ENCODE assay signal across 1 cellular context in genomic region chr2:105403785-105404698, GRCh38.
A peak's percentile ranks its signal among the peaks of the same experiment; 100 is the strongest.
TF ChIP-seq lines count a peak whose summit lies in the region.

No MANE protein-coding gene starts in this region.

TF ChIP-seq in HepG2, 621 proteins besides CTCF, POLR2A, EP300 and RAD21 (continued from another document):
- no peak for TF ChIP-seq PITX1 (CRISPR knock-in tag; IDR thresholded peaks at IDR 0.05)
- no peak for TF ChIP-seq ZNF816 (CRISPR knock-in tag; IDR thresholded peaks at IDR 0.05; ENCODE audit: borderline replicate concordance)
- no peak for TF ChIP-seq DR1 (CRISPR knock-in tag; IDR thresholded peaks at IDR 0.05)
- no peak for TF ChIP-seq KAT7 (CRISPR knock-in tag; IDR thresholded peaks at IDR 0.05; ENCODE audit: borderline replicate concordance)
- no peak for TF ChIP-seq ZGPAT (CRISPR knock-in tag; IDR thresholded peaks at IDR 0.05)
- TF ChIP-seq SIX4 (CRISPR knock-in tag; IDR thresholded peaks at IDR 0.05): no peak
- TF ChIP-seq, protein P1, sequence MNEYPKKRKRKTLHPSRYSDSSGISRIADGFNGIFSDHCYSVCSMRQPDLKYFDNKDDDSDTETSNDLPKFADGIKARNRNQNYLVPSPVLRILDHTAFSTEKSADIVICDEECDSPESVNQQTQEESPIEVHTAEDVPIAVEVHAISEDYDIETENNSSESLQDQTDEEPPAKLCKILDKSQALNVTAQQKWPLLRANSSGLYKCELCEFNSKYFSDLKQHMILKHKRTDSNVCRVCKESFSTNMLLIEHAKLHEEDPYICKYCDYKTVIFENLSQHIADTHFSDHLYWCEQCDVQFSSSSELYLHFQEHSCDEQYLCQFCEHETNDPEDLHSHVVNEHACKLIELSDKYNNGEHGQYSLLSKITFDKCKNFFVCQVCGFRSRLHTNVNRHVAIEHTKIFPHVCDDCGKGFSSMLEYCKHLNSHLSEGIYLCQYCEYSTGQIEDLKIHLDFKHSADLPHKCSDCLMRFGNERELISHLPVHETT (CRISPR knock-in tag; conservative IDR thresholded peaks at IDR 0.05): no peak
- no peak for TF ChIP-seq ZBTB38 (CRISPR knock-in tag; IDR thresholded peaks at IDR 0.05)
- TF ChIP-seq ZBTB46 (CRISPR knock-in tag; IDR thresholded peaks at IDR 0.05; ENCODE audit: borderline replicate concordance): no peak
- TF ChIP-seq, protein P2, sequence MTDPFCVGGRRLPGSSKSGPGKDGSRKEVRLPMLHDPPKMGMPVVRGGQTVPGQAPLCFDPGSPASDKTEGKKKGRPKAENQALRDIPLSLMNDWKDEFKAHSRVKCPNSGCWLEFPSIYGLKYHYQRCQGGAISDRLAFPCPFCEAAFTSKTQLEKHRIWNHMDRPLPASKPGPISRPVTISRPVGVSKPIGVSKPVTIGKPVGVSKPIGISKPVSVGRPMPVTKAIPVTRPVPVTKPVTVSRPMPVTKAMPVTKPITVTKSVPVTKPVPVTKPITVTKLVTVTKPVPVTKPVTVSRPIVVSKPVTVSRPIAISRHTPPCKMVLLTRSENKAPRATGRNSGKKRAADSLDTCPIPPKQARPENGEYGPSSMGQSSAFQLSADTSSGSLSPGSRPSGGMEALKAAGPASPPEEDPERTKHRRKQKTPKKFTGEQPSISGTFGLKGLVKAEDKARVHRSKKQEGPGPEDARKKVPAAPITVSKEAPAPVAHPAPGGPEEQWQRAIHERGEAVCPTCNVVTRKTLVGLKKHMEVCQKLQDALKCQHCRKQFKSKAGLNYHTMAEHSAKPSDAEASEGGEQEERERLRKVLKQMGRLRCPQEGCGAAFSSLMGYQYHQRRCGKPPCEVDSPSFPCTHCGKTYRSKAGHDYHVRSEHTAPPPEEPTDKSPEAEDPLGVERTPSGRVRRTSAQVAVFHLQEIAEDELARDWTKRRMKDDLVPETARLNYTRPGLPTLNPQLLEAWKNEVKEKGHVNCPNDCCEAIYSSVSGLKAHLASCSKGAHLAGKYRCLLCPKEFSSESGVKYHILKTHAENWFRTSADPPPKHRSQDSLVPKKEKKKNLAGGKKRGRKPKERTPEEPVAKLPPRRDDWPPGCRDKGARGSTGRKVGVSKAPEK (CRISPR knock-in tag; IDR thresholded peaks at IDR 0.05; ENCODE audit: borderline replicate concordance): no peak
- no peak for TF ChIP-seq MIER2 (CRISPR knock-in tag; IDR thresholded peaks at IDR 0.05)
- peak; percentile 54; the same call in 1 of the 2 replicates for TF ChIP-seq ZBTB7B (CRISPR knock-in tag; IDR thresholded peaks at IDR 0.05)
- 0 out of 4 replicates have a peak, but pooled peaks of 1 of the 2 experiments have one; percentile 0 for TF ChIP-seq MAFK (conservative IDR thresholded peaks at IDR 0.05 in 1 of 2, IDR thresholded peaks at IDR 0.05 in 1 of 2; ENCODE audit: low read length in 2 of 2)
- peak; percentile 5 for TF ChIP-seq TEAD3 (CRISPR knock-in tag; optimal IDR thresholded peaks at IDR 0.05; ENCODE audit: borderline replicate concordance)
- no peak for TF ChIP-seq CBX1 (IDR thresholded peaks at IDR 0.05; ENCODE audit: low read depth)
- TF ChIP-seq NFYC (CRISPR knock-in tag; IDR thresholded peaks at IDR 0.05): no peak
- no peak for TF ChIP-seq ZNF598 (CRISPR knock-in tag; IDR thresholded peaks at IDR 0.05; ENCODE audit: borderline replicate concordance)
- no peak for TF ChIP-seq SAP130 (CRISPR knock-in tag; IDR thresholded peaks at IDR 0.05; ENCODE audit: low read depth)
- no peak for TF ChIP-seq THAP11 (CRISPR knock-in tag; IDR thresholded peaks at IDR 0.05)
- TF ChIP-seq, protein P3, sequence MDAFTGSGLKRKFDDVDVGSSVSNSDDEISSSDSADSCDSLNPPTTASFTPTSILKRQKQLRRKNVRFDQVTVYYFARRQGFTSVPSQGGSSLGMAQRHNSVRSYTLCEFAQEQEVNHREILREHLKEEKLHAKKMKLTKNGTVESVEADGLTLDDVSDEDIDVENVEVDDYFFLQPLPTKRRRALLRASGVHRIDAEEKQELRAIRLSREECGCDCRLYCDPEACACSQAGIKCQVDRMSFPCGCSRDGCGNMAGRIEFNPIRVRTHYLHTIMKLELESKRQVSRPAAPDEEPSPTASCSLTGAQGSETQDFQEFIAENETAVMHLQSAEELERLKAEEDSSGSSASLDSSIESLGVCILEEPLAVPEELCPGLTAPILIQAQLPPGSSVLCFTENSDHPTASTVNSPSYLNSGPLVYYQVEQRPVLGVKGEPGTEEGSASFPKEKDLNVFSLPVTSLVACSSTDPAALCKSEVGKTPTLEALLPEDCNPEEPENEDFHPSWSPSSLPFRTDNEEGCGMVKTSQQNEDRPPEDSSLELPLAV (CRISPR knock-in tag; conservative IDR thresholded peaks at IDR 0.05; ENCODE audit: low read depth): no peak
- TF ChIP-seq STAG1 (CRISPR knock-in tag; IDR thresholded peaks at IDR 0.05): 0 out of 2 replicates have a peak, but pooled peaks have one; percentile 15
- TF ChIP-seq PLSCR1 (CRISPR knock-in tag; IDR thresholded peaks at IDR 0.05; ENCODE audit: borderline replicate concordance): no peak
- TF ChIP-seq ZBTB33 (CRISPR knock-in tag; IDR thresholded peaks at IDR 0.05): peak; percentile 17; the same call in 1 of the 2 replicates
- TF ChIP-seq ZNF251 (CRISPR knock-in tag; IDR thresholded peaks at IDR 0.05): no peak
TF ChIP-seq in HepG2: peak in this region for 5.
